ENCODE assay signal across 9 cellular contexts in genomic region chr17:28749516-28750177, GRCh38. TPM values are rescaled to one million over a fixed set of nuclear protein-coding genes. Genes with fewer than 3 reads are reported as not detected.
DNase-seq lines count a peak whose midpoint lies in the region; ATAC-seq and TF ChIP-seq lines count a peak whose summit lies in the region.
"Had no signal": no experiment of that assay in that cellular context is flagged by ENCODE, and none has a peak within 500 bp of the region (broad histone marks: within the 10 kb centered on the region; RNA-seq: fewer than 3 reads in every experiment).

No MANE protein-coding gene starts in this region.

- H3K4me3 ChIP-seq in cardiac muscle cell (no peak overlapping the region), heart left ventricle (no peak overlapping the region), adrenal gland (no peak overlapping the region), mucosa of stomach (ENCODE audit: low read length) (no peak overlapping the region), vagina (no peak overlapping the region)
- H3K4me3 ChIP-seq: left ventricle myocardium inferior had no signal

- H3K9me3 ChIP-seq in cardiac muscle cell (ENCODE audit: low read depth), result no peaks in the 10 kb centered on the region
- no peaks in the 10 kb centered on the region for H3K9me3 ChIP-seq in heart left ventricle
- H3K9me3 ChIP-seq in adrenal gland (replicated peaks in 1 of 3), result no peaks in the 10 kb centered on the region
- no peaks in the 10 kb centered on the region for H3K9me3 ChIP-seq in mucosa of stomach (ENCODE audit: control insufficient read depth, low read length)
- no peaks in the 10 kb centered on the region for H3K9me3 ChIP-seq in vagina
- H3K9me3 ChIP-seq: left ventricle myocardium inferior had no signal

- no peak for DNase-seq in cardiac muscle cell (ENCODE audit: low read depth in 1 of 2, low spot score in 1 of 2)
- DNase-seq in heart left ventricle, result no peak
- no peak for DNase-seq in adrenal gland
- DNase-seq in vagina (ENCODE audit: extremely low spot score in 2 of 2), result no peak
- no peak for DNase-seq in NCI-H526 treated with DMSO at 0.1 percent for 48 hours (lab: John Stamatoyannopoulos, UW)
- no peak for DNase-seq in SHP77 treated with DMSO at 0.1 percent for 48 hours (lab: John Stamatoyannopoulos, UW)

- TF ChIP-seq CTCF in cardiac muscle cell (IDR thresholded peaks at IDR 0.05; ENCODE audit: low read depth, low read length) (no peak), heart left ventricle (IDR thresholded peaks at IDR 0.05) (no peak), adrenal gland (IDR thresholded peaks at IDR 0.05) (no peak), vagina (IDR thresholded peaks at IDR 0.05) (no peak)

- H3K4me1 ChIP-seq in cardiac muscle cell (ENCODE audit: low read depth) (peaks cover 15% of the 10 kb centered on the region), heart left ventricle (peaks cover 0 to 40% (median 25%) of the 10 kb centered on the region in 12 donors), adrenal gland (replicated peaks in 1 of 2) (peaks cover 31 to 44% of the 10 kb centered on the region in 2 donors), mucosa of stomach (ENCODE audit: control insufficient read depth, insufficient read depth, low read length) (peaks cover 56% of the 10 kb centered on the region), vagina (peaks cover 43% of the 10 kb centered on the region)

- intact Hi-C loops in heart left ventricle (cut with DNase I), result loop anchor here in 8 of 10 donors (1.0 to 2.0 kb wide), 4 partner anchors 21 to 23 kb away; partner anchors contain the start of genes TLCD1 (in 5 of the 8) and NEK8 (in 2 of the 8)
- intact Hi-C loops in adrenal gland (cut with DNase I), result loop anchor here in 1 of 2 donors (10.0 kb wide), 2 partner anchors 95 to 165 kb away; partner anchors contain the start of gene FAM222B
- intact Hi-C loops in vagina (cut with DNase I), result no loop called here

- TF ChIP-seq POLR2A in heart left ventricle (IDR thresholded peaks at IDR 0.05) (no peak), adrenal gland (IDR thresholded peaks at IDR 0.05) (no peak), vagina (IDR thresholded peaks at IDR 0.05) (no peak)

- peak overlapping the region; percentile 68 for H3K27ac ChIP-seq in cardiac muscle cell
- H3K27ac ChIP-seq in heart left ventricle, result peak overlapping the region in 1 of 12 donors; percentile 4
- peak overlapping the region in 4 of 5 donors; percentile 4 to 98 (median 42) for H3K27ac ChIP-seq in adrenal gland
- H3K27ac ChIP-seq in vagina, result peak overlapping the region; percentile 47

- no peaks in the 10 kb centered on the region for H3K27me3 ChIP-seq in cardiac muscle cell
- H3K27me3 ChIP-seq in heart left ventricle, result no peaks in the 10 kb centered on the region
- H3K27me3 ChIP-seq in adrenal gland, result no peaks in the 10 kb centered on the region
- no peaks in the 10 kb centered on the region for H3K27me3 ChIP-seq in mucosa of stomach (ENCODE audit: control insufficient read depth, insufficient read depth, low read length)
- H3K27me3 ChIP-seq in vagina, result no peaks in the 10 kb centered on the region

- peaks cover 24% of the 10 kb centered on the region for H3K36me3 ChIP-seq in cardiac muscle cell
- H3K36me3 ChIP-seq in heart left ventricle, result peaks cover 0 to 20% (median 4%) of the 10 kb centered on the region in 9 donors
- H3K36me3 ChIP-seq in adrenal gland (replicated peaks in 1 of 2), result peaks cover 0 to 25% of the 10 kb centered on the region in 2 donors
- H3K36me3 ChIP-seq in mucosa of stomach (ENCODE audit: control insufficient read depth, insufficient read depth, low read length), result peaks cover 28% of the 10 kb centered on the region
- H3K36me3 ChIP-seq in vagina, result peaks cover 0 to 16% of the 10 kb centered on the region in 2 donors

- 43 to 65% (median 59%) methylated on average over 9 to 11 of the region's 11 CpGs for whole genome bisulfite sequencing in heart left ventricle, 4 donors
- 28 to 56% (median 52%) methylated on average over 4 to 11 of the region's 11 CpGs for WGBS in adrenal gland, 4 donors

- peak overlapping the region; percentile 9 for H3K9ac ChIP-seq in mucosa of stomach (ENCODE audit: low read length)

- no peak for ATAC-seq in heart left ventricle
- no peak for ATAC-seq in HG03175 (IDR thresholded peaks at IDR 0.05; ENCODE audit: unreplicated experiment)

RNA-seq across cellular contexts. Expression of gene TRAF4, which starts 5.8 kb away (rescaled TPM):
- total RNA-seq in cardiac muscle cell (53.8 and 57.8 TPM in 2 replicates), heart left ventricle (10 to 100 TPM in 1 of 9 donors, 1 to 10 TPM in 8; 1.5 to 11.5 (median 2.7) TPM), adrenal gland (10 to 100 TPM in 7 of 8 donors, 1 to 10 TPM in 1; 8.2 to 50.5 (median 26.5) TPM), vagina (26.5 TPM)
- polyA plus RNA-seq in cardiac muscle cell (27.2 and 34.1 TPM in 2 replicates), heart left ventricle (1 to 10 TPM; 1.9 to 4.5 TPM), adrenal gland (10 to 100 TPM; 13.0 to 22.7 (median 17.9) TPM)

RNA-seq across cellular contexts. Expression of gene NEK8, which starts 21.1 kb away (rescaled TPM):
- total RNA-seq in cardiac muscle cell (5.0 and 7.7 TPM in 2 replicates), heart left ventricle (1 to 10 TPM in 5 of 9 donors, under 1 TPM in 4; 0.28 to 2.8 (median 1.2) TPM), adrenal gland (10 to 100 TPM in 1 of 8 donors, 1 to 10 TPM in 6, under 1 TPM in 1; 0.54 to 11.9 (median 5.4) TPM), vagina (0.98 TPM)
- polyA plus RNA-seq in cardiac muscle cell (9.0 and 13.6 TPM in 2 replicates), heart left ventricle (1 to 10 TPM; 1.0 to 1.1 TPM), adrenal gland (10 to 100 TPM in 1 of 3 donors, 1 to 10 TPM in 2; 6.0 to 10.8 (median 6.6) TPM)

RNA-seq across cellular contexts. Expression of gene TLCD1, which starts 23.6 kb away (rescaled TPM):
- total RNA-seq in cardiac muscle cell, result 3.0 and 7.8 TPM in 2 replicates
- 7.2 and 15.4 TPM in 2 replicates for polyA plus RNA-seq in cardiac muscle cell
- total RNA-seq in heart left ventricle, result 1 to 10 TPM in 7 of 9 donors, under 1 TPM in 2; 0.52 to 4.8 (median 1.7) TPM
- polyA plus RNA-seq in heart left ventricle, result 10 to 100 TPM in 1 of 2 donors, 1 to 10 TPM in 1; 2.5 to 11.7 TPM
- total RNA-seq in adrenal gland, result 10 to 100 TPM in 1 of 8 donors, 1 to 10 TPM in 6, under 1 TPM in 1; 0.52 to 12.6 (median 5.2) TPM
- 10 to 100 TPM in 1 of 3 donors, 1 to 10 TPM in 2; 3.9 to 18.8 (median 6.8) TPM for polyA plus RNA-seq in adrenal gland
- 2.9 TPM for total RNA-seq in vagina

RNA-seq across cellular contexts. Expression of gene RPL23A, which starts 29.9 kb away (rescaled TPM):
- total RNA-seq in cardiac muscle cell, result 332 and 489 TPM in 2 replicates
- 944 and 1,028 TPM in 2 replicates for polyA plus RNA-seq in cardiac muscle cell
- total RNA-seq in heart left ventricle, result 1,000 to 10,000 TPM in 1 of 9 donors, 100 to 1,000 TPM in 8; 255 to 1,006 (median 869) TPM
- 1,000 to 10,000 TPM in 1 of 2 donors, 100 to 1,000 TPM in 1; 458 to 1,439 TPM for polyA plus RNA-seq in heart left ventricle
- total RNA-seq in adrenal gland, result 1,000 to 10,000 TPM in 4 of 8 donors, 100 to 1,000 TPM in 4; 135 to 1,266 (median 856) TPM
- polyA plus RNA-seq in adrenal gland, result 100 to 1,000 TPM; 523 to 901 (median 672) TPM
- total RNA-seq in vagina, result 600 TPM

RNA-seq across cellular contexts. Expression of gene RAB34, which starts 32.0 kb away (rescaled TPM):
- total RNA-seq in cardiac muscle cell, result 256 and 276 TPM in 2 replicates
- 177 and 186 TPM in 2 replicates for polyA plus RNA-seq in cardiac muscle cell
- 10 to 100 TPM; 11.5 to 31.7 (median 14.9) TPM for total RNA-seq in heart left ventricle
- polyA plus RNA-seq in heart left ventricle, result 10 to 100 TPM; 17.7 to 25.1 TPM
- 100 to 1,000 TPM; 121 to 332 (median 151) TPM for total RNA-seq in adrenal gland
- polyA plus RNA-seq in adrenal gland, result 100 to 1,000 TPM; 114 to 195 (median 139) TPM
- 195 TPM for total RNA-seq in vagina
